Comparison of ENCODE assay signal across 1 cellular context in genomic region chr3:42477696-42478095, GRCh38.
A peak's percentile ranks its signal among the peaks of the same experiment; 100 is the strongest.
TF ChIP-seq lines count a peak whose summit lies in the region.

No MANE protein-coding gene starts in this region.

TF ChIP-seq in GM12878, 131 proteins besides CTCF, POLR2A, EP300 and RAD21:
- TF ChIP-seq SKIL (IDR thresholded peaks at IDR 0.05; ENCODE audit: low read depth, poor library complexity, severe bottlenecking) (no peak), IRF5 (IDR thresholded peaks at IDR 0.05; ENCODE audit: borderline replicate concordance) (no peak), SPI1 (IDR thresholded peaks at IDR 0.05; ENCODE audit: borderline replicate concordance, insufficient read depth, low read depth, low read length) (peak; percentile 44), HCFC1 (IDR thresholded peaks at IDR 0.05; ENCODE audit: low read length) (no peak)
